In the genomic region with DNA sequence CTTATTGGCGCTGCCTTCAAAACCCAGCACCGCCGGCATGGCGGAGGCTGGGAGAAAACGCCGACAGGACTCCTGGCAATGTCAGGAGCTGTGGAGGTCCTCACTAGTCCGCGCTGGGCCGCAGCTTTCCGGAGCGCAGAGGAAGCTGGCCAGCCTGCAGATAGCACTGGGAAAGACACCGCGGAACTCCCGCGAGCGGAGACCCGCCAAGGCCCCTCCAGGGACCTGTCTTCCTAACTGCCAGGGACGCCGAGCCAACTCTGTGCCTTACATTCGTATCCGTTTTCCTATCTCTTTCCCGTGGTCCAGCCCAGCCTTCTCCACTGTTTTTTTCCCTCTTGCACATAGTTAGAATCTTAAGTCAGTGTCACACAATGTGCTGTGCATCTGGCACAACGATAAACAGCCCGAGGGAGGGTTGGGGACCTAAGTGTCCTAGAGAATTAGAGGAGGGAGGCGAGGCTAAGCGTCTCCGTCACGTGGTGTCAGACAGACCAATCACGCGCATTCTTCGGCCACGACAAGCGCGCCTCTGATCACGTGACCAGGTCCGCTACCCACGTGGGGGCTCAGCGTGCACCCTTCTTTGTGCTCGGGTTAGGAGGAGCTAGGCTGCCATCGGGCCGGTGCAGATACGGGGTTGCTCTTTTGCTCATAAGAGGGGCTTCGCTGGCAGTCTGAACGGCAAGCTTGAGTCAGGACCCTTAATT, we compare ENCODE assay signal across 1 cellular context.
TF ChIP-seq lines count a peak whose summit lies in the region.

Gene APEX1, plus strand, starts transcription at position 582 of the 710 bp plus-strand sequence. CDS start 420 bp downstream, outside the sequence.
Gene OSGEP, minus strand, starts transcription at position 168 of the 710 bp plus-strand sequence. Its CDS starts 129 bp downstream, at position 39.

TF ChIP-seq in WTC11, 78 proteins besides CTCF, POLR2A, EP300 and RAD21 (continued from another document and continues in another):
- TF ChIP-seq, protein P1, sequence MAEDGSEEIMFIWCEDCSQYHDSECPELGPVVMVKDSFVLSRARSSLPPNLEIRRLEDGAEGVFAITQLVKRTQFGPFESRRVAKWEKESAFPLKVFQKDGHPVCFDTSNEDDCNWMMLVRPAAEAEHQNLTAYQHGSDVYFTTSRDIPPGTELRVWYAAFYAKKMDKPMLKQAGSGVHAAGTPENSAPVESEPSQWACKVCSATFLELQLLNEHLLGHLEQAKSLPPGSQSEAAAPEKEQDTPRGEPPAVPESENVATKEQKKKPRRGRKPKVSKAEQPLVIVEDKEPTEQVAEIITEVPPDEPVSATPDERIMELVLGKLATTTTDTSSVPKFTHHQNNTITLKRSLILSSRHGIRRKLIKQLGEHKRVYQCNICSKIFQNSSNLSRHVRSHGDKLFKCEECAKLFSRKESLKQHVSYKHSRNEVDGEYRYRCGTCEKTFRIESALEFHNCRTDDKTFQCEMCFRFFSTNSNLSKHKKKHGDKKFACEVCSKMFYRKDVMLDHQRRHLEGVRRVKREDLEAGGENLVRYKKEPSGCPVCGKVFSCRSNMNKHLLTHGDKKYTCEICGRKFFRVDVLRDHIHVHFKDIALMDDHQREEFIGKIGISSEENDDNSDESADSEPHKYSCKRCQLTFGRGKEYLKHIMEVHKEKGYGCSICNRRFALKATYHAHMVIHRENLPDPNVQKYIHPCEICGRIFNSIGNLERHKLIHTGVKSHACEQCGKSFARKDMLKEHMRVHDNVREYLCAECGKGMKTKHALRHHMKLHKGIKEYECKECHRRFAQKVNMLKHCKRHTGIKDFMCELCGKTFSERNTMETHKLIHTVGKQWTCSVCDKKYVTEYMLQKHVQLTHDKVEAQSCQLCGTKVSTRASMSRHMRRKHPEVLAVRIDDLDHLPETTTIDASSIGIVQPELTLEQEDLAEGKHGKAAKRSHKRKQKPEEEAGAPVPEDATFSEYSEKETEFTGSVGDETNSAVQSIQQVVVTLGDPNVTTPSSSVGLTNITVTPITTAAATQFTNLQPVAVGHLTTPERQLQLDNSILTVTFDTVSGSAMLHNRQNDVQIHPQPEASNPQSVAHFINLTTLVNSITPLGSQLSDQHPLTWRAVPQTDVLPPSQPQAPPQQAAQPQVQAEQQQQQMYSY (CRISPR knock-in tag; IDR thresholded peaks at IDR 0.05) = no peak
- TF ChIP-seq ZNF121 (CRISPR knock-in tag; IDR thresholded peaks at IDR 0.05) = no peak
- TF ChIP-seq ZNF425 (CRISPR knock-in tag; conservative IDR thresholded peaks at IDR 0.05) = no peak
- TF ChIP-seq NR3C1 (CRISPR knock-in tag; conservative IDR thresholded peaks at IDR 0.05; ENCODE audit: low read depth) = no peak
- 0 out of 2 replicates have a peak, but pooled peaks have one; percentile 60 for TF ChIP-seq IRF1 (CRISPR knock-in tag; IDR thresholded peaks at IDR 0.05)
- TF ChIP-seq KAT7 (CRISPR knock-in tag; IDR thresholded peaks at IDR 0.05; ENCODE audit: borderline replicate concordance) = no peak
- TF ChIP-seq TP53 (CRISPR knock-in tag; IDR thresholded peaks at IDR 0.05) = no peak
- no peak for TF ChIP-seq JAZF1 (CRISPR knock-in tag; IDR thresholded peaks at IDR 0.05)
- no peak for TF ChIP-seq ZNF232 (CRISPR knock-in tag; IDR thresholded peaks at IDR 0.05)
- TF ChIP-seq, protein P2, sequence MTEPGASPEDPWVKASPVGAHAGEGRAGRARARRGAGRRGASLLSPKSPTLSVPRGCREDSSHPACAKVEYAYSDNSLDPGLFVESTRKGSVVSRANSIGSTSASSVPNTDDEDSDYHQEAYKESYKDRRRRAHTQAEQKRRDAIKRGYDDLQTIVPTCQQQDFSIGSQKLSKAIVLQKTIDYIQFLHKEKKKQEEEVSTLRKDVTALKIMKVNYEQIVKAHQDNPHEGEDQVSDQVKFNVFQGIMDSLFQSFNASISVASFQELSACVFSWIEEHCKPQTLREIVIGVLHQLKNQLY (CRISPR knock-in tag; IDR thresholded peaks at IDR 0.05) = no peak
- no peak for TF ChIP-seq ETV6 (CRISPR knock-in tag; IDR thresholded peaks at IDR 0.05)
- no peak for TF ChIP-seq GTF2I (CRISPR knock-in tag; conservative IDR thresholded peaks at IDR 0.05)
- no peak for TF ChIP-seq IRF2 (CRISPR knock-in tag; IDR thresholded peaks at IDR 0.05; ENCODE audit: borderline replicate concordance, low read depth)
- no peak for TF ChIP-seq ATF6 (CRISPR knock-in tag; IDR thresholded peaks at IDR 0.05)
- TF ChIP-seq AR (CRISPR knock-in tag; IDR thresholded peaks at IDR 0.05) = no peak
- no peak for TF ChIP-seq SMAD4 (CRISPR knock-in tag; IDR thresholded peaks at IDR 0.05)
- TF ChIP-seq NFE2L1 (CRISPR knock-in tag; IDR thresholded peaks at IDR 0.05) = peak; percentile 45; the same call in 1 of the 2 replicates
- TF ChIP-seq ZNF219 (CRISPR knock-in tag; IDR thresholded peaks at IDR 0.05; ENCODE audit: borderline replicate concordance) = 0 out of 2 replicates have a peak, but pooled peaks have one; percentile 63
- peak; percentile 67; the same call in 1 of the 2 replicates for TF ChIP-seq ARID4B (CRISPR knock-in tag; IDR thresholded peaks at IDR 0.05; ENCODE audit: borderline replicate concordance)
- no peak for TF ChIP-seq HMGA2 (CRISPR knock-in tag; IDR thresholded peaks at IDR 0.05)
- TF ChIP-seq NFATC4 (CRISPR knock-in tag; IDR thresholded peaks at IDR 0.05) = no peak
- TF ChIP-seq, protein P3, sequence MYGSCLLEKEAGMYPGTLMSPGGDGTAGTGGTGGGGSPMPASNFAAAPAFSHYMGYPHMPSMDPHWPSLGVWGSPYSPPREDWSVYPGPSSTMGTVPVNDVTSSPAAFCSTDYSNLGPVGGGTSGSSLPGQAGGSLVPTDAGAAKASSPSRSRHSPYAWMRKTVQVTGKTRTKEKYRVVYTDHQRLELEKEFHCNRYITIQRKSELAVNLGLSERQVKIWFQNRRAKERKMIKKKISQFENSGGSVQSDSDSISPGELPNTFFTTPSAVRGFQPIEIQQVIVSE (CRISPR knock-in tag; IDR thresholded peaks at IDR 0.05; ENCODE audit: borderline replicate concordance) = no peak
- TF ChIP-seq NFYB (CRISPR knock-in tag; conservative IDR thresholded peaks at IDR 0.05; ENCODE audit: low read depth) = peak; percentile 78
- no peak for TF ChIP-seq MXD4 (CRISPR knock-in tag; IDR thresholded peaks at IDR 0.05; ENCODE audit: borderline replicate concordance)
- TF ChIP-seq ZSCAN18 (CRISPR knock-in tag; IDR thresholded peaks at IDR 0.05) = no peak
- TF ChIP-seq TEAD4 (CRISPR knock-in tag; IDR thresholded peaks at IDR 0.05) = peak; percentile 40; the same call in 1 of the 2 replicates
- TF ChIP-seq SOX15 (CRISPR knock-in tag; IDR thresholded peaks at IDR 0.05) = no peak
- no peak for TF ChIP-seq GRHL2 (CRISPR knock-in tag; IDR thresholded peaks at IDR 0.05; ENCODE audit: insufficient replicate concordance, severe bottlenecking)
- TF ChIP-seq, protein P4, sequence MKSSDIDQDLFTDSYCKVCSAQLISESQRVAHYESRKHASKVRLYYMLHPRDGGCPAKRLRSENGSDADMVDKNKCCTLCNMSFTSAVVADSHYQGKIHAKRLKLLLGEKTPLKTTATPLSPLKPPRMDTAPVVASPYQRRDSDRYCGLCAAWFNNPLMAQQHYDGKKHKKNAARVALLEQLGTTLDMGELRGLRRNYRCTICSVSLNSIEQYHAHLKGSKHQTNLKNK (CRISPR knock-in tag; IDR thresholded peaks at IDR 0.05) = no peak
